ENCODE assay signal across 19 cellular contexts in the genomic region with DNA sequence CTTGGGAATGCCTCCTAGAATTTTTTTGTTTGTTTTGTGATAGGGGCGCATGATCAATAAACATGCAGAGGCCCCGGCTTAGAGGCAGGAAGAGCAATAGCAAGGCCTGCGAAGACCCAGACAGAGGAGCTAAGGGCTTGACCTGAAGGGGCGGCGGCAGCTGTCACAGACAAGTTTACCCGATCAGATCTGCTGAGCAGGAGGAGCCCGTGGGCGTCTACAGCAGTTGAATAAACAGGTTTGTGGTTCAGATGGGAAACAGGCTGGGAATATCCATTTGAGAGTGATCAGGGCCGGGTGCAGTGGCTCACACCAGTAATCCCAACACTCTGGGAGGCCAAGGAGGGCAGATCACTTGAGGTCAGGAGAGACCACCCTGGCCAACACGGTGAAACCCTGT.
"Had no signal": no experiment of that assay in that cellular context is flagged by ENCODE, and none has a peak within 500 bp of the region (broad histone marks: within the 10 kb centered on the region; RNA-seq: fewer than 3 reads in every experiment).

No MANE protein-coding gene starts in this region.

- H3K27me3 ChIP-seq: esophagus muscularis mucosa, left lung, sigmoid colon, stomach, testis, upper lobe of left lung had no signal

- H3K27ac ChIP-seq: coronary artery, esophagus muscularis mucosa, left lung, sigmoid colon, stomach, testis, upper lobe of left lung had no signal

- H3K9me3 ChIP-seq: esophagus muscularis mucosa, left lung, sigmoid colon, stomach, testis, upper lobe of left lung had no signal

- ATAC-seq: activated CD8-positive, alpha-beta T cell treated with anti-CD3 and anti-CD28 coated beads, Interleukin-2, amount 10 ng/mL, durations not matched to agents 7 days and 5 days; left lung; natural killer cell treated with Interleukin-12 subunit alpha and Interleukin-12 subunit beta and Interleukin-15 and Interleukin-18, amount 100 ng/mL, for 72 hours; T-helper 17 cell had no signal

- DNase-seq: activated B cell treated with CpG ODN at 0.5 μM for 24 hours; activated CD4-positive, alpha-beta T cell treated with anti-CD3 and anti-CD28 coated beads for 48 hours; activated CD8-positive, alpha-beta memory T cell treated with anti-CD3 and anti-CD28 coated beads, Interleukin-2, amount 50 U/mL, for 4 hours; activated CD8-positive, alpha-beta T cell treated with anti-CD3 and anti-CD28 coated beads, Interleukin-2, amount 10 ng/mL, durations not matched to agents 7 days and 5 days; activated gamma-delta T cell treated with Interleukin-2 at 50 U/mL for 16 hours; activated naive CD8-positive, alpha-beta T cell treated with anti-CD3 and anti-CD28 coated beads for 36 hours; effector CD4-positive, alpha-beta T cell; kidney; left lung; sigmoid colon; stimulated activated CD4-positive, alpha-beta T cell treated with anti-CD3 and anti-CD28 coated beads, Interleukin-12 subunit alpha, Interleukin-12 subunit beta, amount 100 ng/mL, for 4 hours; stimulated activated CD4-positive, alpha-beta T cell treated with anti-CD3 and anti-CD28 coated beads, Interleukin-2, amount 100 ng/mL, for 24 hours; stomach; T-helper 17 cell; testis; upper lobe of left lung had no signal

- H3K36me3 ChIP-seq: esophagus muscularis mucosa, left lung, sigmoid colon, stomach, upper lobe of left lung had no signal

- H3K4me3 ChIP-seq: coronary artery, esophagus muscularis mucosa, left lung, sigmoid colon, stomach, testis, upper lobe of left lung had no signal

- H3K4me1 ChIP-seq: esophagus muscularis mucosa, left lung, sigmoid colon, stomach, testis, upper lobe of left lung had no signal
